36 cellular contexts compared by ENCODE assay signal in the genomic region with DNA sequence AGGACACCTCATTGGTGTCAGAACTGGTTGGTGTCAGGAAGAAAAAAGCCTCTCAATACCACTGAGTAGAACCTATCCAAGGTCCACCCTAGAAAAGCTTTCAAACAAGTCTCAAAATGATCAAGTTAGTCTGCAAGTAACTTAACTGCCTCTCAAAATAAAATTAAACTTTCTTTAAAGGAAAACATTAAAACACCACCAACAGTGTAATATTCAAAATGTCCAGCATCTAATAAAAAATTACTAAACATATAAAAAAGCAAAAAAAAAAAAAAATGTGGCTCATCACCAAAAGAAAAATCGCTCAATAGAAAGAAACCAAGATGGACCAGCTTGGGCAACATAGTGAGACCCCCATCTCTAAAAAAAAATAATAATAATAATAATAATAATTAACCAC. TPM values are rescaled to one million over a fixed set of nuclear protein-coding genes. Genes with fewer than 3 reads are reported as not detected.
"Had no signal": no experiment of that assay in that cellular context is flagged by ENCODE, and none has a peak within 500 bp of the region (broad histone marks: within the 10 kb centered on the region; RNA-seq: fewer than 3 reads in every experiment).

No MANE protein-coding gene starts in this region.

- H3K27ac ChIP-seq: KMS-11 had no signal

- H3K9me3 ChIP-seq: MG63 had no signal

- H3K4me3 ChIP-seq: MG63 had no signal

- DNase-seq: Karpas-422, Kasumi-1, MG63, MM.1S, MV-4-11, NCI-H1048, NCI-H1092, NCI-H1092 treated with DMSO at 0.1 percent for 48 hours, NCI-H1105, NCI-H1105 treated with DMSO at 0.1 percent for 48 hours, NCI-H1417, NCI-H1417 treated with DMSO at 0.1 percent for 48 hours, NCI-H1436, NCI-H1436 treated with DMSO at 0.1 percent for 48 hours, NCI-H146, NCI-H1694, NCI-H1694 treated with DMSO at 0.1 percent for 48 hours, NCI-H187, NCI-H187 treated with DMSO at 0.1 percent for 48 hours, NCI-H1930, NCI-H2029, NCI-H2029 treated with DMSO at 0.1 percent for 48 hours, NCI-H2081, NCI-H2081 treated with DMSO at 0.1 percent for 48 hours, NCI-H2107, NCI-H2171, NCI-H2171 treated with DMSO at 0.1 percent for 48 hours, NCI-H2227 treated with DMSO at 0.1 percent for 48 hours, NCI-H226, NCI-H345, NCI-H446, NCI-H446 treated with DMSO at 0.1 percent for 48 hours, NCI-H510A had no signal

- H3K36me3 ChIP-seq: MG63 had no signal

RNA-seq across cellular contexts. Expression of gene OLFML2B, which starts 18.7 kb away (rescaled TPM):
- total RNA-seq: MCF 10A, NCI-H460 had no signal
